In the genomic region with DNA sequence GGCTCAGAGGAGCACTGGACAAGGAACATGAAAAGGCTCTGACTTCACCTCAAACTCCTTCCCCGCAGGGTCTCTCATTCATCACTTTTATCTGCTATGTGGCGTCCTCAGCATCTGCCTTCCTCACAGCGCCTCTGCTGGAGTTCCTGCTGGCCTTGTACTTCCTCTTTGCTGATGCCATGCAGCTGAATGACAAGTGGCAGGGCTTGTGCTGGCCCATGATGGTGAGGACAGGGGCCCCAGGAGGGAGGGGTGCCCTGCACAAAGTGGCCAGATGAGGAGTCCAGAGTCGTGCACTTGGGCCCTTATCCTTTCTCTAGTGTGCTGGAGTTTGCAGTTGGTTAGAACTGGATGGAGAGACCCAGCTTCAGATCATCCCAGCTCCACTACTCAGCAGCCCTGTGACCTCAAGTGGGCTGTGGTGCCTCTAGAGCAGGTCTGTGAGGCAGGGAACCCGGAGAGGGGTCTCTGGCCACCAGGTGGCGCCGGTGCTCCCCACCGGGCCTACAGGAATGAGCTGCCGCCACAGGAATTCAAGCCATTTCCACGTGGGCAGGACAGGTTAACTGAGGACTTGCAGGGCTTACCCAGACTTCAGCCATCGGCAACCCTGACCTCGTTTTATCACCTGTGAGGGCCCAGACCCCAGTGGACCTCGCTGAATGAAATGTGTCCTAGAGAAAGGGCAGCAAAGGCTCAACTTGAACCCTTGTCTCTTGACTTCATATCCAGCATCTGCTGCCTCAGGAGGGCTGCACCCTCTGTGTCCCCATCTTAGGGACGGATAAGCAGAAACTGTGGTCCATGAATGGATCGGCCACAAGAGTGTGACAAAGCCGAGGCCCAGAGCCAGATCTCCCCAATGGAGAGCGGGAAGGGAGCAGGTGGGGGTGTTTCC, we compare ENCODE assay signal across 1 cellular context.
A peak's percentile ranks its signal among the peaks of the same experiment; 100 is the strongest.
TF ChIP-seq lines count a peak whose summit lies in the region.

No MANE protein-coding gene starts in this region.

TF ChIP-seq in HepG2, 621 proteins besides CTCF, POLR2A, EP300 and RAD21 (continues in another document):
- TF ChIP-seq PRDM4 (CRISPR knock-in tag; IDR thresholded peaks at IDR 0.05; ENCODE audit: borderline replicate concordance) (no peak), TCF7 (IDR thresholded peaks at IDR 0.05; ENCODE audit: low read depth) (no peak), FOXP1 (IDR thresholded peaks at IDR 0.05) (no peak), FOXP1 (CRISPR knock-in tag; IDR thresholded peaks at IDR 0.05) (no peak), SKIL (CRISPR knock-in tag; IDR thresholded peaks at IDR 0.05; ENCODE audit: borderline replicate concordance) (no peak), HNRNPH1 (optimal IDR thresholded peaks at IDR 0.05; ENCODE audit: low read depth, low read length) (no peak), ZNF709 (CRISPR knock-in tag; IDR thresholded peaks at IDR 0.05) (peak; percentile 75), ZNF335 (CRISPR knock-in tag; IDR thresholded peaks at IDR 0.05) (peak; percentile 96), ZNF142 (CRISPR knock-in tag; IDR thresholded peaks at IDR 0.05) (no peak), ZNF383 (CRISPR knock-in tag; IDR thresholded peaks at IDR 0.05; ENCODE audit: borderline replicate concordance) (no peak), ZNF792 (CRISPR knock-in tag; IDR thresholded peaks at IDR 0.05) (peak; percentile 70; the same call in 1 of the 2 replicates), TEAD2 (CRISPR knock-in tag; IDR thresholded peaks at IDR 0.05) (no peak), KAT7 (CRISPR knock-in tag; IDR thresholded peaks at IDR 0.05; ENCODE audit: borderline replicate concordance) (no peak), ONECUT2 (CRISPR knock-in tag; IDR thresholded peaks at IDR 0.05) (0 out of 2 replicates have a peak, but pooled peaks have one; percentile 14), ZNF790 (CRISPR knock-in tag; IDR thresholded peaks at IDR 0.05; ENCODE audit: borderline replicate concordance) (peak; percentile 86), KDM5B (CRISPR knock-in tag; IDR thresholded peaks at IDR 0.05; ENCODE audit: borderline replicate concordance) (peak; percentile 95; the same call in 1 of the 2 replicates), JUNB (CRISPR knock-in tag; IDR thresholded peaks at IDR 0.05; ENCODE audit: borderline replicate concordance) (no peak), FOXC1 (CRISPR knock-in tag; IDR thresholded peaks at IDR 0.05; ENCODE audit: borderline replicate concordance) (no peak; the same call in none of the 2 replicates), FOXO4 (CRISPR knock-in tag; conservative IDR thresholded peaks at IDR 0.05) (no peak), ZKSCAN5 (CRISPR knock-in tag; IDR thresholded peaks at IDR 0.05) (no peak), SRSF4 (IDR thresholded peaks at IDR 0.05; ENCODE audit: low read depth, low read length, poor library complexity, severe bottlenecking) (no peak)
- TF ChIP-seq, protein P1, sequence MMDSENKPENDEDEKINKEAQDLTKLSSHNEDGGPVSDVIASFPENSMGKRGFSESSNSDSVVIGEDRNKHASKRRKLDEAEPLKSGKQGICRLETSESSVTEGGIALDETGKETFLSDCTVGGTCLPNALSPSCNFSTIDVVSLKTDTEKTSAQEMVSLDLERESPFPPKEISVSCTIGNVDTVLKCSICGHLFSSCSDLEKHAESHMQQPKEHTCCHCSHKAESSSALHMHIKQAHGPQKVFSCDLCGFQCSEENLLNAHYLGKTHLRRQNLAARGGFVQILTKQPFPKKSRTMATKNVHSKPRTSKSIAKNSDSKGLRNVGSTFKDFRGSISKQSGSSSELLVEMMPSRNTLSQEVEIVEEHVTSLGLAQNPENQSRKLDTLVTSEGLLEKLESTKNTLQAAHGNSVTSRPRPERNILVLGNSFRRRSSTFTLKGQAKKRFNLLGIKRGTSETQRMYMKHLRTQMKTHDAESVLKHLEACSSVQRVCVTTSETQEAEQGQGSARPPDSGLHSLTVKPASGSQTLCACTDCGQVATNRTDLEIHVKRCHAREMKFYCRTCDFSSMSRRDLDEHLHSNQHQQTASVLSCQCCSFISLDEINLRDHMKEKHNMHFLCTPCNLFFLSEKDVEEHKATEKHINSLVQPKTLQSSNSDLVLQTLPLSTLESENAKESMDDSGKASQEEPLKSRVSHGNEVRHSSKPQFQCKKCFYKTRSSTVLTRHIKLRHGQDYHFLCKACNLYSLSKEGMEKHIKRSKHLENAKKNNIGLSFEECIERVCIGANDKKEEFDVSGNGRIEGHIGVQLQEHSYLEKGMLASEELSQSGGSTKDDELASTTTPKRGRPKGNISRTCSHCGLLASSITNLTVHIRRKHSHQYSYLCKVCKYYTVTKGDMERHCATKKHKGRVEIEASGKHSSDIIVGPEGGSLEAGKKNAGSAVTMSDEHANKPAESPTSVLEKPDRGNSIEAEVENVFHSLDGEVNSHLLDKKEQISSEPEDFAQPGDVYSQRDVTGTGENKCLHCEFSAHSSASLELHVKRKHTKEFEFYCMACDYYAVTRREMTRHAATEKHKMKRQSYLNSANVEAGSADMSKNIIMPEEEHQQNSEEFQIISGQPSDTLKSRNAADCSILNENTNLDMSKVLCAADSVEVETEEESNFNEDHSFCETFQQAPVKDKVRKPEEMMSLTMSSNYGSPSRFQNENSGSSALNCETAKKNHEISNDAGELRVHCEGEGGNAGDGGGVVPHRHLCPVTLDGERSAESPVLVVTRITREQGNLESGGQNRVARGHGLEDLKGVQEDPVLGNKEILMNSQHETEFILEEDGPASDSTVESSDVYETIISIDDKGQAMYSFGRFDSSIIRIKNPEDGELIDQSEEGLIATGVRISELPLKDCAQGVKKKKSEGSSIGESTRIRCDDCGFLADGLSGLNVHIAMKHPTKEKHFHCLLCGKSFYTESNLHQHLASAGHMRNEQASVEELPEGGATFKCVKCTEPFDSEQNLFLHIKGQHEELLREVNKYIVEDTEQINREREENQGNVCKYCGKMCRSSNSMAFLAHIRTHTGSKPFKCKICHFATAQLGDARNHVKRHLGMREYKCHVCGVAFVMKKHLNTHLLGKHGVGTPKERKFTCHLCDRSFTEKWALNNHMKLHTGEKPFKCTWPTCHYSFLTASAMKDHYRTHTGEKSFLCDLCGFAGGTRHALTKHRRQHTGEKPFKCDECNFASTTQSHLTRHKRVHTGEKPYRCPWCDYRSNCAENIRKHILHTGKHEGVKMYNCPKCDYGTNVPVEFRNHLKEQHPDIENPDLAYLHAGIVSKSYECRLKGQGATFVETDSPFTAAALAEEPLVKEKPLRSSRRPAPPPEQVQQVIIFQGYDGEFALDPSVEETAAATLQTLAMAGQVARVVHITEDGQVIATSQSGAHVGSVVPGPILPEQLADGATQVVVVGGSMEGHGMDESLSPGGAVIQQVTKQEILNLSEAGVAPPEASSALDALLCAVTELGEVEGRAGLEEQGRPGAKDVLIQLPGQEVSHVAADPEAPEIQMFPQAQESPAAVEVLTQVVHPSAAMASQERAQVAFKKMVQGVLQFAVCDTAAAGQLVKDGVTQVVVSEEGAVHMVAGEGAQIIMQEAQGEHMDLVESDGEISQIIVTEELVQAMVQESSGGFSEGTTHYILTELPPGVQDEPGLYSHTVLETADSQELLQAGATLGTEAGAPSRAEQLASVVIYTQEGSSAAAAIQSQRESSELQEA (CRISPR knock-in tag; IDR thresholded peaks at IDR 0.05; ENCODE audit: not compliant biosample characterization): peak; percentile 67
- TF ChIP-seq, protein P2, sequence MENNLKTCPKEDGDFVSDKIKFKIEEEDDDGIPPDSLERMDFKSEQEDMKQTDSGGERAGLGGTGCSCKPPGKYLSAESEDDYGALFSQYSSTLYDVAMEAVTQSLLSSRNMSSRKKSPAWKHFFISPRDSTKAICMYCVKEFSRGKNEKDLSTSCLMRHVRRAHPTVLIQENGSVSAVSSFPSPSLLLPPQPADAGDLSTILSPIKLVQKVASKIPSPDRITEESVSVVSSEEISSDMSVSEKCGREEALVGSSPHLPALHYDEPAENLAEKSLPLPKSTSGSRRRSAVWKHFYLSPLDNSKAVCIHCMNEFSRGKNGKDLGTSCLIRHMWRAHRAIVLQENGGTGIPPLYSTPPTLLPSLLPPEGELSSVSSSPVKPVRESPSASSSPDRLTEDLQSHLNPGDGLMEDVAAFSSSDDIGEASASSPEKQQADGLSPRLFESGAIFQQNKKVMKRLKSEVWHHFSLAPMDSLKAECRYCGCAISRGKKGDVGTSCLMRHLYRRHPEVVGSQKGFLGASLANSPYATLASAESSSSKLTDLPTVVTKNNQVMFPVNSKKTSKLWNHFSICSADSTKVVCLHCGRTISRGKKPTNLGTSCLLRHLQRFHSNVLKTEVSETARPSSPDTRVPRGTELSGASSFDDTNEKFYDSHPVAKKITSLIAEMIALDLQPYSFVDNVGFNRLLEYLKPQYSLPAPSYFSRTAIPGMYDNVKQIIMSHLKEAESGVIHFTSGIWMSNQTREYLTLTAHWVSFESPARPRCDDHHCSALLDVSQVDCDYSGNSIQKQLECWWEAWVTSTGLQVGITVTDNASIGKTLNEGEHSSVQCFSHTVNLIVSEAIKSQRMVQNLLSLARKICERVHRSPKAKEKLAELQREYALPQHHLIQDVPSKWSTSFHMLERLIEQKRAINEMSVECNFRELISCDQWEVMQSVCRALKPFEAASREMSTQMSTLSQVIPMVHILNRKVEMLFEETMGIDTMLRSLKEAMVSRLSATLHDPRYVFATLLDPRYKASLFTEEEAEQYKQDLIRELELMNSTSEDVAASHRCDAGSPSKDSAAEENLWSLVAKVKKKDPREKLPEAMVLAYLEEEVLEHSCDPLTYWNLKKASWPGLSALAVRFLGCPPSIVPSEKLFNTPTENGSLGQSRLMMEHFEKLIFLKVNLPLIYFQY (CRISPR knock-in tag; IDR thresholded peaks at IDR 0.05; ENCODE audit: borderline replicate concordance): peak; percentile 87
